ENCODE assay signal across 8 cellular contexts in the genomic region with DNA sequence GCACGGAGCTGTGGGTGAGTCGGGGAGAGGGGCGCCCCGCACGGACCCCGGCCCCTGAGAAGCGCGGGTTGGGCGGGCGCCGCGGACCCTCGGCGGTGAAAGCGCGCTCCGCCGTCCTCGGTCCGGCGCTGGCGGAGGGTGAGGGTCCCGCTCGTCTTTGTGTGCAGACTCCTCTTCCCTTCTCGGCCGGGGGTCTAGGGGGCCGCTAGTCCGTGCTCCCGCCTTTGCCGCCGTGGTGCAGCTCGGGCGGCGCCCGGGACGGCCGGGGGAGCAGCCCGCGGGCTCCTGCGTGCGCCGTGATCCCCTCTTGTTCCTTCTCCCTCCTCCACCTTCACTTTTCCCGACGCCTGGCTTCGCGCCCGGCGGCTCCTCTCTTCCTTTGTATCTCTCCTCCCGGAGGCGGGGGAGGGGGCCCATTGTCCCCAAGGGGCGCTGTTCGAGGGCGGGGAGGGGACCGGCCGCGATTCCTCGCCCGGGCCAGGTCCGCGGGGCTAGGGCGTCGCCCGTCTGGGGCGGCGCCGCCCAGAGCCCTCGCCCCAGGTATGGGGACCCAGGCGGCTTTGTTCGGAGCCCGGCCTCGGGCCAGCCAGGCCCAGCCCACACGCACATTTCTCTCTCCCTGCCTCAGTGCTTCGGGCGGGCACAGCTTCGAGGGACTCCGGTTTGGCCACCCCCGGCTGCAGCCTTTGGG.
DNase-seq lines count a peak whose midpoint lies in the region; ATAC-seq and TF ChIP-seq lines count a peak whose summit lies in the region.

No MANE protein-coding gene starts in this region.

- no peak for ATAC-seq in GM21717 (IDR thresholded peaks at IDR 0.05; ENCODE audit: unreplicated experiment)

- DNase-seq in AG04449 (ENCODE audit: low read depth, low spot score) (no peak), GM12864 (ENCODE audit: low read depth) (no peak), NCI-H2171 (lab: John Stamatoyannopoulos, UW) (peak; percentile 25), amniotic stem cell (lab: John Stamatoyannopoulos, UW) (peak; percentile 25), hepatic stellate cell (ENCODE audit: low spot score) (peak; percentile 34), retinal pigment epithelial cell (ENCODE audit: low read depth) (no peak), HCEC 1CT (no peak)

- POLR2A ChIA-PET in AG04449 (lab: Yijun Ruan, JAX), result no interaction called here

- H3K4me3 ChIP-seq in AG04449 (ENCODE audit: low read depth, low read length) (peak overlapping the region; percentile 84), GM12864 (ENCODE audit: low read depth, low read length) (peak overlapping the region; percentile 47), retinal pigment epithelial cell (ENCODE audit: low read length) (peak overlapping the region; percentile 85)

- CTCF ChIA-PET in AG04449 (lab: Yijun Ruan, JAX), result interaction anchor here (1.1 to 1.8 kb wide), 5 partner anchors 14 to 398 kb away, joined by 3 to 7 read pairs (median 5); no protein-coding TSS in a partner anchor

- TF ChIP-seq CTCF in AG04449 (IDR thresholded peaks at IDR 0.05; ENCODE audit: insufficient read depth, low read length, missing control alignments), result no peak
- no peak for TF ChIP-seq CTCF in GM12864 (IDR thresholded peaks at IDR 0.05; ENCODE audit: low read depth, low read length, missing control alignments)
- no peak for TF ChIP-seq CTCF in retinal pigment epithelial cell (conservative IDR thresholded peaks at IDR 0.05; ENCODE audit: low read depth, low read length)

Comparison
In these comparisons a context has a peak if more than half of its experiments do, and no peak if none do; other contexts are left out.
1. DNase-seq: peak in NCI-H2171 (single experiment), amniotic stem cell (single experiment) and hepatic stellate cell (single experiment); none in AG04449 (single experiment), GM12864 (single experiment), retinal pigment epithelial cell (single experiment) and HCEC 1CT (single experiment).
2. Peak in every context shown above with its lines, with median percentiles within 50 percentile points of each other: H3K4me3 ChIP-seq.